ENCODE assay signal across 15 cellular contexts in the genomic region with DNA sequence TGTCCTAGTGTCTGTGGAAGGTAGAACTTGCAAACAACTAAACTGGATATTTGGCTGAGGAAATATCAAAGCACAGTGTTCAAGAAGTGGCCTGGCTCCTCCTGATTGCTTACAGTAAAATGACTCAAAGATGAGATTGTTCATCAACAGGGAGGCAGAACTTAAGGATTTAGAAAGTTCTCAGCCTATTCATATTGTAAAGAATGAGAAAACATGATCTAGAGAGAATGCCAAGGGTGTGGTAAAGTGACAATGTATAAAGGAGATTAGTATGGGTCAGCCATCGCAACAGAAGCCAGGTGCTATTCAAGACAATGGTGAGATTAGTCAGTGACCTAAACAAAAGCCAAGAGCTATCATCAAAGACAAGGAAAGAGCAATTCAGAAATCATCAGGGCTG.
DNase-seq lines count a peak whose midpoint lies in the region; ATAC-seq and TF ChIP-seq lines count a peak whose summit lies in the region.
"Had no signal": no experiment of that assay in that cellular context is flagged by ENCODE, and none has a peak within 500 bp of the region (broad histone marks: within the 10 kb centered on the region; RNA-seq: fewer than 3 reads in every experiment).

No MANE protein-coding gene starts in this region.

- H3K4me3 Mint-ChIP-seq in endodermal cell: no peak overlapping the region
- H3K4me3 Mint-ChIP-seq: CD4-positive, alpha-beta memory T cell had no signal

- H3K36me3 Mint-ChIP-seq in endodermal cell (ENCODE audit: low read depth): peaks cover 14% of the 10 kb centered on the region
- H3K36me3 Mint-ChIP-seq: CD4-positive, alpha-beta memory T cell had no signal

- H3K14ac ChIP-seq in trophoblast cell (ENCODE audit: low read length): no peak overlapping the region

- no peak overlapping the region for H3K23ac ChIP-seq in trophoblast cell (ENCODE audit: low read length)

- no peak overlapping the region for H3K4ac ChIP-seq in trophoblast cell (ENCODE audit: low read depth, low read length)

- peak; percentile 3 for DNase-seq in COR-L47 (lab: John Stamatoyannopoulos, UW)
- peak; percentile 54 for DNase-seq in GM23248
- DNase-seq in endodermal cell: no peak
- DNase-seq in foreskin keratinocyte: peak in 1 of 2 donors; percentile 21
- DNase-seq in trophoblast cell: no peak
- DNase-seq in KG1 (lab: John Stamatoyannopoulos, UW): no peak
- DNase-seq: BE2C; CD4-positive, alpha-beta memory T cell; DMS153; GF-D8 had no signal

- no peak overlapping the region for H2AK5ac ChIP-seq in trophoblast cell (ENCODE audit: low read length)

- no peaks in the 10 kb centered on the region for H3K79me1 ChIP-seq in trophoblast cell (ENCODE audit: low read length)

- no peak overlapping the region for H2BK12ac ChIP-seq in trophoblast cell (ENCODE audit: low read length)

- peaks cover 11% of the 10 kb centered on the region for H3K4me1 ChIP-seq in GM23248 (ENCODE audit: insufficient read depth)
- H3K4me1 ChIP-seq in endodermal cell (ENCODE audit: control insufficient read depth, insufficient read depth, low read length): no peaks in the 10 kb centered on the region
- no peaks in the 10 kb centered on the region for H3K4me1 ChIP-seq in foreskin keratinocyte
- no peaks in the 10 kb centered on the region for H3K4me1 ChIP-seq in trophoblast cell (ENCODE audit: control insufficient read depth in 1 of 2, insufficient read depth in 2 of 2, low read length in 2 of 2)
- H3K4me1 ChIP-seq: A549, BE2C had no signal

- no peak overlapping the region for H3K27ac ChIP-seq in GM23248
- no peak overlapping the region for H3K27ac ChIP-seq in endodermal cell (ENCODE audit: low read depth, low read length)
- H3K27ac ChIP-seq in foreskin keratinocyte: no peak overlapping the region
- H3K27ac ChIP-seq in trophoblast cell (ENCODE audit: low read depth, low read length): no peak overlapping the region
- H3K27ac ChIP-seq: A549, C4-2B had no signal

- H3K27me3 Mint-ChIP-seq in endodermal cell (ENCODE audit: insufficient read depth): no peaks in the 10 kb centered on the region

- no peak overlapping the region for H3K4me2 ChIP-seq in GM23248 (ENCODE audit: unreplicated experiment)
- H3K4me2 ChIP-seq in trophoblast cell (ENCODE audit: low read length): no peak overlapping the region
- H3K4me2 ChIP-seq: A549 had no signal

- ATAC-seq in foreskin keratinocyte (peak; percentile 27), GM19467 (IDR thresholded peaks at IDR 0.05; ENCODE audit: unreplicated experiment) (no peak)
- ATAC-seq: A549, HCT116, HepG2 had no signal

- no peak overlapping the region for H2BK5ac ChIP-seq in trophoblast cell (ENCODE audit: low read depth, low read length, poor library complexity)

- peaks cover 40% of the 10 kb centered on the region for H3K79me2 ChIP-seq in GM23248 (ENCODE audit: insufficient read depth)
- no peaks in the 10 kb centered on the region for H3K79me2 ChIP-seq in trophoblast cell (ENCODE audit: control insufficient read depth, insufficient read depth, low read length, poor library complexity)

- H3K9me3 Mint-ChIP-seq in endodermal cell: peaks cover 20% of the 10 kb centered on the region

- H3K36me3 ChIP-seq in GM23248 (ENCODE audit: low read depth) (no peaks in the 10 kb centered on the region; the same call in 1 of the 2 replicates), endodermal cell (ENCODE audit: control insufficient read depth, insufficient read depth, low read length) (no peaks in the 10 kb centered on the region), trophoblast cell (ENCODE audit: control insufficient read depth in 1 of 2, insufficient read depth in 2 of 2, low read length in 2 of 2) (no peaks in the 10 kb centered on the region)
- H3K36me3 ChIP-seq: BE2C had no signal

- H3K27me3 ChIP-seq in GM23248 (replicated peaks; ENCODE audit: insufficient read depth) (no peaks in the 10 kb centered on the region), endodermal cell (ENCODE audit: control insufficient read depth, insufficient read depth, low read length, poor library complexity, severe bottlenecking) (no peaks in the 10 kb centered on the region), foreskin keratinocyte (no peaks in the 10 kb centered on the region), trophoblast cell (ENCODE audit: insufficient read depth, low read length) (no peaks in the 10 kb centered on the region)
- H3K27me3 ChIP-seq: BE2C had no signal

- TF ChIP-seq CTCF in endodermal cell (conservative IDR thresholded peaks at IDR 0.05): no peak
- TF ChIP-seq CTCF in foreskin keratinocyte (conservative IDR thresholded peaks at IDR 0.05): no peak

- peaks cover 14% of the 10 kb centered on the region for H3F3A ChIP-seq in GM23248 (ENCODE audit: insufficient read depth)

- peaks cover 10% of the 10 kb centered on the region; the same call in 1 of the 2 replicates for H4K20me1 ChIP-seq in GM23248 (ENCODE audit: insufficient read depth)

- peaks cover 14% of the 10 kb centered on the region for H3K4me1 Mint-ChIP-seq in endodermal cell
- H3K4me1 Mint-ChIP-seq: CD4-positive, alpha-beta memory T cell had no signal

- no peak overlapping the region for H3K27ac Mint-ChIP-seq in endodermal cell
- H3K27ac Mint-ChIP-seq: CD4-positive, alpha-beta memory T cell had no signal

- 67 to 70% methylated on average over 1 of the region's 1 CpG for WGBS in GM23248 (ENCODE audit: low coverage in 1 of 2, low lambda C conversion rate in 2 of 2, missing lambda C conversion rate in 2 of 2), 2 experiments
- 49 to 86% methylated on average over 1 of the region's 1 CpG for WGBS in endodermal cell (ENCODE audit: insufficient coverage in 1 of 2, insufficient read length in 1 of 2), 2 experiments
- no CpG with 5 or more reads among the region's 1 CpG for whole genome bisulfite sequencing in trophoblast cell (ENCODE audit: extremely low coverage, insufficient coverage, insufficient read length)

- H3K4me3 ChIP-seq in GM23248: no peak overlapping the region
- H3K4me3 ChIP-seq in endodermal cell (ENCODE audit: low read length): no peak overlapping the region
- no peak overlapping the region for H3K4me3 ChIP-seq in trophoblast cell (ENCODE audit: low read depth, low read length)
- H3K4me3 ChIP-seq: A549 had no signal

- no peak overlapping the region for H4K12ac ChIP-seq in trophoblast cell (ENCODE audit: low read depth, low read length)

- H3K18ac ChIP-seq in trophoblast cell (ENCODE audit: low read length): no peak overlapping the region

- no peaks in the 10 kb centered on the region for H3K9me2 ChIP-seq in GM23248 (ENCODE audit: insufficient read depth)

- in situ Hi-C loops in GM23248 (cut with MboI): no loop called here

- H4K91ac ChIP-seq in trophoblast cell (ENCODE audit: low read depth, low read length): no peak overlapping the region

- H4K8ac ChIP-seq in trophoblast cell (ENCODE audit: low read depth, low read length): no peak overlapping the region

- no peak overlapping the region for H2BK120ac ChIP-seq in trophoblast cell (ENCODE audit: insufficient read depth, low read length, poor library complexity)

- no peak overlapping the region for H3K9ac ChIP-seq in GM23248
- peak overlapping the region; percentile 0 for H3K9ac ChIP-seq in endodermal cell (ENCODE audit: extremely low read depth, low read length, poor library complexity, severe bottlenecking)
- no peak overlapping the region for H3K9ac ChIP-seq in trophoblast cell (ENCODE audit: low read length)

- H2AFZ ChIP-seq in GM23248 (no peak overlapping the region), trophoblast cell (ENCODE audit: insufficient read depth, low read length, poor library complexity) (no peak overlapping the region)

- H3K9me3 ChIP-seq in GM23248 (ENCODE audit: low read depth) (no peaks in the 10 kb centered on the region), endodermal cell (ENCODE audit: control insufficient read depth, low read length) (peaks cover 32% of the 10 kb centered on the region), trophoblast cell (ENCODE audit: insufficient read depth, low read depth, low read length) (no peaks in the 10 kb centered on the region)
- H3K9me3 ChIP-seq: A549, BE2C had no signal

Comparison
In these comparisons a context has a peak if more than half of its experiments do, and no peak if none do; other contexts are left out.
1. DNase-seq: peak in COR-L47 (single experiment) and GM23248 (single experiment); none in endodermal cell (single experiment), trophoblast cell (0 of 2) and KG1 (single experiment).